ENCODE assay signal across 19 cellular contexts in the genomic region with DNA sequence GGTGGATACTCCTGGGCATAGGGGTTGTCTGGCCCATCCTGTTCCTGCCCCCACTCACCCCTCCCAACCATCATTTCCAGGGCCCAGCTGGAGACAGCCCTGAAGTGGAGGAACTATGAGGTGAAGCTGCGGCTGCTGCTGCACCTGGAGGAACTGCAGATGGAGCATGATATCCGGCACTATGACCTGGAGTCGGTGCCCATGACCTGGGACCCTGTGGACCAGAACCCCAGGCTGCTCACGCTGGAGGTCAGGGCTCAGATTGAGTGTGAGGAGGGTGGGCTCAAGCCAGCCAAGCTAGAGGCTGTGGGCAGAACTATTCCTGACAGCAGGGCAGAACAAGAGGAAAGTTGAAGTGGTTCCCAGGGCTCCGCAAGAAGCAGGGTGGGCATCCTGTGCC. TPM values are rescaled to one million over a fixed set of nuclear protein-coding genes. Genes with fewer than 3 reads are reported as not detected.
DNase-seq lines count a peak whose midpoint lies in the region; ATAC-seq, FAIRE-seq and TF ChIP-seq lines count a peak whose summit lies in the region.
"Had no signal": no experiment of that assay in that cellular context is flagged by ENCODE, and none has a peak within 500 bp of the region (broad histone marks: within the 10 kb centered on the region; RNA-seq: fewer than 3 reads in every experiment).

No MANE protein-coding gene starts in this region.

- intact Hi-C loops in kidney (cut with DNase I): no loop called here
- intact Hi-C loops in aorta (cut with DNase I): no loop called here

- TF ChIP-seq CTCF in kidney (IDR thresholded peaks at IDR 0.05; ENCODE audit: borderline replicate concordance, extremely low read depth, insufficient read depth) (no peak), osteoblast (IDR thresholded peaks at IDR 0.05; ENCODE audit: extremely low read depth, low read depth, low read length) (no peak), GM20000 (IDR thresholded peaks at IDR 0.05; ENCODE audit: extremely low read depth, missing control alignments) (no peak)

- H2AFZ ChIP-seq in osteoblast (ENCODE audit: low read length): no peak overlapping the region

- no peak overlapping the region for H3K4me2 ChIP-seq in osteoblast (ENCODE audit: insufficient read depth, low read length)

- H3K4me3 ChIP-seq in H7 (ENCODE audit: insufficient read depth, low read depth, low read length): no peak overlapping the region
- H3K4me3 ChIP-seq in kidney (ENCODE audit: low read length in 2 of 2): no peak overlapping the region
- H3K4me3 ChIP-seq in osteoblast (ENCODE audit: insufficient read depth, low read length): no peak overlapping the region
- H3K4me3 ChIP-seq in aorta (ENCODE audit: low read length in 2 of 2): no peak overlapping the region
- H3K4me3 ChIP-seq: HAP-1 had no signal

- H3K9me3 ChIP-seq in kidney (ENCODE audit: control insufficient read depth in 1 of 2, low read length in 2 of 2) (no peaks in the 10 kb centered on the region), osteoblast (ENCODE audit: low read depth, low read length) (no peaks in the 10 kb centered on the region), aorta (ENCODE audit: control insufficient read depth, low read length) (no peaks in the 10 kb centered on the region)
- H3K9me3 ChIP-seq: BE2C, HAP-1 had no signal

- peaks cover 6% of the 10 kb centered on the region for H3K79me2 ChIP-seq in osteoblast (ENCODE audit: insufficient read depth, low read length)

- 92 to 96% methylated on average over 5 of the region's 5 CpGs for WGBS in aorta, 2 donors

- no peak for FAIRE-seq in kidney (lab: Jason Lieb, UNC)
- FAIRE-seq: A204.1, GM12892, GM18507, H1 had no signal

- H3K4me1 ChIP-seq in kidney (ENCODE audit: control insufficient read depth in 1 of 2, insufficient read depth in 1 of 2, low read depth in 1 of 2, low read length in 2 of 2): no peaks in the 10 kb centered on the region
- H3K4me1 ChIP-seq in osteoblast (ENCODE audit: insufficient read depth, low read length): no peaks in the 10 kb centered on the region
- H3K4me1 ChIP-seq in aorta (ENCODE audit: control insufficient read depth in 1 of 2, insufficient read depth in 2 of 2, low read length in 2 of 2): no peaks in the 10 kb centered on the region
- H3K4me1 ChIP-seq: BE2C, HAP-1 had no signal

- H3K36me3 ChIP-seq in H7 (replicated peaks; ENCODE audit: control insufficient read depth, insufficient read depth, low read length): peaks cover 12% of the 10 kb centered on the region
- H3K36me3 ChIP-seq in kidney (ENCODE audit: control insufficient read depth in 1 of 2, insufficient read depth in 2 of 2, low read length in 2 of 2): peaks cover 35 to 47% of the 10 kb centered on the region in 2 donors
- H3K36me3 ChIP-seq in osteoblast (ENCODE audit: insufficient read depth, low read length): peaks cover 75% of the 10 kb centered on the region
- peaks cover 0 to 6% of the 10 kb centered on the region in 2 donors for H3K36me3 ChIP-seq in aorta (ENCODE audit: control insufficient read depth in 1 of 2, insufficient read depth in 2 of 2, low read length in 1 of 2)

- no peak overlapping the region for H3K27ac ChIP-seq in kidney (ENCODE audit: low read depth in 2 of 2, low read length in 2 of 2)
- H3K27ac ChIP-seq in osteoblast (ENCODE audit: low read depth, low read length): no peak overlapping the region
- H3K27ac ChIP-seq in aorta (ENCODE audit: low read depth in 1 of 2, low read length in 2 of 2): no peak overlapping the region
- H3K27ac ChIP-seq: C4-2B had no signal

- H4K20me1 ChIP-seq in osteoblast (ENCODE audit: insufficient read depth, low read length): peaks cover 13% of the 10 kb centered on the region

- no peaks in the 10 kb centered on the region for H3K27me3 ChIP-seq in H7 (ENCODE audit: control insufficient read depth, insufficient read depth, low read length)
- no peaks in the 10 kb centered on the region for H3K27me3 ChIP-seq in osteoblast (ENCODE audit: insufficient read depth, low read length)
- no peaks in the 10 kb centered on the region for H3K27me3 ChIP-seq in aorta (ENCODE audit: control insufficient read depth in 1 of 2, insufficient read depth in 2 of 2, low read length in 1 of 2)
- H3K27me3 ChIP-seq: BE2C had no signal

- peak; percentile 7 for DNase-seq in H7
- DNase-seq in kidney: peak; percentile 41
- DNase-seq in osteoblast (ENCODE audit: insufficient read length, low spot score, missing footprints): peak; percentile 15
- DNase-seq in aorta: peak; percentile 23 to 51
- no peak for DNase-seq in amniotic stem cell (lab: John Stamatoyannopoulos, UW)
- no peak for DNase-seq in GM20000 (ENCODE audit: low spot score)
- DNase-seq: ACHN; BE2C; CD4-positive, alpha-beta T cell; DMS153; DMS79; GDM1 had no signal

- ATAC-seq in aorta (ENCODE audit: low FRiP score) (no peak), HG03460 (IDR thresholded peaks at IDR 0.05; ENCODE audit: unreplicated experiment) (no peak)

- no peak overlapping the region for H3K9ac ChIP-seq in kidney (ENCODE audit: low read length in 2 of 2)

RNA-seq across cellular contexts. Expression of a gene that starts 14.2 kb away (rescaled TPM):
- 71.9 and 121 TPM in 2 replicates for total RNA-seq in H7 (2014; rRNA removed; shearing (Covaris generic))
- total RNA-seq in kidney (270 TPM), osteoblast (276 and 325 TPM in 2 replicates), aorta (100 to 1,000 TPM; 269 to 316 TPM)
- polyA plus RNA-seq in kidney (ENCODE audit: insufficient read depth, low read depth, low replicate concordance) (501 TPM), aorta (100 to 1,000 TPM; 433 to 540 TPM)

RNA-seq across cellular contexts. Expression of a gene that starts 18.2 kb away (rescaled TPM):
- 54.5 and 57.1 TPM in 2 replicates for total RNA-seq in H7 (2014; rRNA removed; shearing (Covaris generic))
- total RNA-seq in kidney: 62.5 TPM
- polyA plus RNA-seq in kidney (ENCODE audit: insufficient read depth, low read depth, low replicate concordance): 60.6 TPM
- 35.1 and 38.7 TPM in 2 replicates for total RNA-seq in osteoblast
- total RNA-seq in aorta: 10 to 100 TPM; 29.2 to 61.0 TPM
- 10 to 100 TPM; 10.8 to 73.4 TPM for polyA plus RNA-seq in aorta

RNA-seq across cellular contexts. Expression of a gene that starts 22.5 kb away (rescaled TPM):
- 4.6 and 7.7 TPM in 2 replicates for total RNA-seq in H7 (2014; rRNA removed; shearing (Covaris generic))
- total RNA-seq in kidney (2.0 TPM), osteoblast (0.59 and 1.1 TPM in 2 replicates), aorta (1 to 10 TPM; 3.7 to 4.3 TPM)
- polyA plus RNA-seq in kidney (ENCODE audit: insufficient read depth, low read depth, low replicate concordance) (3.4 TPM), aorta (1 to 10 TPM in 1 of 2 donors, not detected in 1; 7.1 TPM)

Comparison
In these comparisons a context has a peak if more than half of its experiments do, and no peak if none do; other contexts are left out.
1. DNase-seq: peak in H7 (single experiment), kidney (single experiment), osteoblast (single experiment) and aorta (2 of 2); none in amniotic stem cell (single experiment) and GM20000 (single experiment).